8 cellular contexts compared by ENCODE assay signal in the genomic region with DNA sequence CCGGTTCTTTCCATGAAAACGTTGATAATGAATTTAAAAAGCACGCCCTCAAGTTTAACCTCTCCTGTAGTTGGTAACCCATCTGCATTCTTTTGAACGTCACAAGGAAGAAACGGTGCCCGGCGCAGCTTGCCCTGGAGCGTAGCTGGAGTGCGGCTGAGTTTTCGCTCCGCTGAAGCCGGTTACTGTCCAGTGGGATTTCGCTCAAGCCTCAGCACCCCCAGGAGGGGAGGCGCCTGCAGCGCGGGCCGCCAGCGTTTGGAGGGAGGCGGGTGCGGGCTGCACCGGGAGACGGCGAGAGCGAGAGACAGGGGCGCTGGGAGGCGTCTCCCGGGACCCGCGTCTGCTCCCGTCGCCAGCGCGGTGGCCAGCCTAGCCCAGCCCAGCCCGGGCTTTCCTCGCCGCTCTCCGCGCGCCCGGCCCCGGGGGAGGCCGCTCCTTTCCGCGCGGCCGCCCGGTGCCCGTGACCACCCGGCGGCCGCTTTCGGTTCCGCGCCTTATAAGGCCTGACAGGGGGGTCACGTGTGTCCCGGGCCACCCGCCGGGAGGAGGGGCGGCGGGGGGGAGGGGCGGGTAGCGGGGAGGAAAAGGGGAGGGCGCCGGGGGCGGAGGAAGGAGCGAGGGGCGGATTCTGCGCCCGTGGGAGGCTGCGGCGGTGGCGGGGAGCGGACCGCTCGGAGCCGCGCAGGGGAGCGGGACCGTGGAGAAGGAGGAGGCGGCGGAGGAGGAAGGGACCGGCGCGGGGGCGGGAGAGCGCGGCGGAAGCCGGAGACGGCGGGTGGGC. TPM values are rescaled to one million over a fixed set of nuclear protein-coding genes. Genes with fewer than 3 reads are reported as not detected.
DNase-seq lines count a peak whose midpoint lies in the region; ATAC-seq lines count a peak whose summit lies in the region.

No MANE protein-coding gene starts in this region.

- peak overlapping the region; percentile 79 for H3K4me3 ChIP-seq in ACC112 (ENCODE audit: low read depth, low read length)

- H3K36me3 ChIP-seq in ACC112 (ENCODE audit: insufficient read depth, low read length) = no peaks in the 10 kb centered on the region

- peak overlapping the region; percentile 55 for H2AFZ ChIP-seq in ACC112 (ENCODE audit: low read length, unreplicated experiment)

- DNase-seq in NCI-H2171 (lab: John Stamatoyannopoulos, UW) (peak; percentile 49), cerebellum (ENCODE audit: low spot score) (peak; percentile 80), kidney tubule cell (ENCODE audit: low spot score) (peak; percentile 94)
- peak; percentile 86 for DNase-seq in activated CD4-positive, alpha-beta T cell treated with anti-CD3 and anti-CD28 coated beads for 1 hour
- peak; percentile 77 to 84 for DNase-seq in stimulated activated CD4-positive, alpha-beta T cell treated with anti-CD3 and anti-CD28 coated beads, Interleukin-1b, Interleukin-23, amount 100 ng/mL, for 1 hour (ENCODE audit: low read depth in 2 of 2)

- H3K79me2 ChIP-seq in ACC112 (ENCODE audit: control insufficient read depth, insufficient read depth, low read length, unreplicated experiment) = peaks cover 26% of the 10 kb centered on the region

- H3K27ac ChIP-seq in ACC112 (ENCODE audit: low read depth, low read length) = peak overlapping the region; percentile 77

- ATAC-seq in GM18519 (IDR thresholded peaks at IDR 0.05; ENCODE audit: low FRiP score, unreplicated experiment) (peak; percentile 52), HG03025 (IDR thresholded peaks at IDR 0.05; ENCODE audit: low FRiP score, unreplicated experiment) (peak; percentile 65)

- H3K27me3 ChIP-seq in ACC112 (ENCODE audit: insufficient read depth, low read length) = no peaks in the 10 kb centered on the region

- peaks cover 12% of the 10 kb centered on the region for H3K4me1 ChIP-seq in ACC112 (ENCODE audit: control insufficient read depth, insufficient read depth, low read length, unreplicated experiment)

RNA-seq across cellular contexts. Expression of gene DGKH, which starts 8.3 kb away (rescaled TPM):
- total RNA-seq in cerebellum = 87.1 TPM

Comparison
In these comparisons a context has a peak if more than half of its experiments do, and no peak if none do; other contexts are left out.
1. Peak in every context shown above with its lines: DNase-seq, ATAC-seq, H3K4me3 ChIP-seq and H3K27ac ChIP-seq.